Comparison of ENCODE assay signal across 24 cellular contexts in genomic region chr4:150411527-150411926, GRCh38.
DNase-seq lines count a peak whose midpoint lies in the region; ATAC-seq and TF ChIP-seq lines count a peak whose summit lies in the region.
"Had no signal": no experiment of that assay in that cellular context is flagged by ENCODE, and none has a peak within 500 bp of the region (broad histone marks: within the 10 kb centered on the region; RNA-seq: fewer than 3 reads in every experiment).

No MANE protein-coding gene starts in this region.

- H3K9me3 ChIP-seq in MM.1S (replicated peaks; ENCODE audit: insufficient read depth, low read length), result no peaks in the 10 kb centered on the region
- H3K9me3 ChIP-seq: breast epithelium, esophagus squamous epithelium, left ventricle myocardium inferior, uterus had no signal

- H3K9me2 ChIP-seq in MM.1S (replicated peaks; ENCODE audit: insufficient read depth, low read length), result no peaks in the 10 kb centered on the region

- no peak overlapping the region for H3K4me3 ChIP-seq in retinal pigment epithelial cell (ENCODE audit: low read length)
- no peak overlapping the region for H3K4me3 ChIP-seq in MM.1S (ENCODE audit: low read length)
- H3K4me3 ChIP-seq: breast epithelium, esophagus squamous epithelium, left ventricle myocardium inferior, SK-N-MC, uterus had no signal

- no peaks in the 10 kb centered on the region for H3K36me3 Mint-ChIP-seq in chondrocyte (ENCODE audit: low read depth)

- H3K36me3 ChIP-seq in MM.1S (replicated peaks; ENCODE audit: insufficient read depth, low read length), result no peaks in the 10 kb centered on the region
- H3K36me3 ChIP-seq: breast epithelium, left ventricle myocardium inferior, uterus had no signal

- no peak overlapping the region for H3K27ac ChIP-seq in MM.1S (ENCODE audit: low read length)
- H3K27ac ChIP-seq: breast epithelium, esophagus squamous epithelium, left ventricle myocardium inferior, SK-N-MC, uterus had no signal

- no peak for ATAC-seq in GM19467 (IDR thresholded peaks at IDR 0.05; ENCODE audit: unreplicated experiment)
- ATAC-seq: Panc1 had no signal

- H3K4me1 ChIP-seq in MM.1S (ENCODE audit: low read length), result no peaks in the 10 kb centered on the region
- H3K4me1 ChIP-seq: breast epithelium, esophagus squamous epithelium, left ventricle myocardium inferior, uterus had no signal

- H4K20me1 ChIP-seq in MM.1S (ENCODE audit: insufficient read depth, low read length), result no peaks in the 10 kb centered on the region

- no peaks in the 10 kb centered on the region for H3K27me3 Mint-ChIP-seq in chondrocyte (ENCODE audit: low read depth)
- H3K27me3 Mint-ChIP-seq: activated naive CD8-positive, alpha-beta T cell treated with anti-CD3 and anti-CD28 coated beads, Interleukin-2, amount 10 ng/mL, durations not matched to agents 7 days and 5 days had no signal

- DNase-seq in NCI-H2107 treated with DMSO at 0.1 percent for 48 hours (lab: John Stamatoyannopoulos, UW; ENCODE audit: unreplicated experiment) (peak; percentile 3), NCI-H2107 (lab: John Stamatoyannopoulos, UW) (no peak), NCI-H524 (lab: John Stamatoyannopoulos, UW) (peak; percentile 55 to 80), chondrocyte (ENCODE audit: low spot score) (no peak), retinal pigment epithelial cell (ENCODE audit: low read depth) (peak; percentile 30), MM.1S (no peak)
- no peak for DNase-seq in activated CD8-positive, alpha-beta memory T cell treated with anti-CD3 and anti-CD28 coated beads, Interleukin-2, amount 50 U/mL, for 48 hours
- DNase-seq: 8988T; activated CD4-positive, CD25-positive, alpha-beta regulatory T cell treated with anti-CD3 and anti-CD28 coated beads, Interleukin-2, amount 50 U/mL, for 72 hours; activated naive CD8-positive, alpha-beta T cell treated with anti-CD3 and anti-CD28 coated beads, Interleukin-2, amount 10 ng/mL, durations not matched to agents 7 days and 5 days; esophagus squamous epithelium; H9; head of caudate nucleus; left ventricle myocardium inferior; NCI-H1436; NCI-H526 treated with DMSO at 0.1 percent for 48 hours; stimulated activated CD8-positive, alpha-beta memory T cell treated with anti-CD3 and anti-CD28 coated beads, Interleukin-4, amount 100 ng/mL, for 48 hours; T1000; uterus had no signal

- no peak overlapping the region for H2AFZ ChIP-seq in MM.1S (ENCODE audit: low read length)

- no peaks in the 10 kb centered on the region for H3K27me3 ChIP-seq in MM.1S (replicated peaks; ENCODE audit: insufficient read depth, low read length)
- H3K27me3 ChIP-seq: breast epithelium, esophagus squamous epithelium, uterus had no signal

- H3K9ac ChIP-seq in MM.1S (ENCODE audit: low read length), result no peak overlapping the region

- peaks cover 4% of the 10 kb centered on the region for H3K4me1 Mint-ChIP-seq in chondrocyte (ENCODE audit: low read depth)
- H3K4me1 Mint-ChIP-seq: activated naive CD8-positive, alpha-beta T cell treated with anti-CD3 and anti-CD28 coated beads, Interleukin-2, amount 10 ng/mL, durations not matched to agents 7 days and 5 days; H9 had no signal

- H3K9me3 Mint-ChIP-seq in chondrocyte (ENCODE audit: low read depth), result no peaks in the 10 kb centered on the region
- H3K9me3 Mint-ChIP-seq: activated naive CD8-positive, alpha-beta T cell treated with anti-CD3 and anti-CD28 coated beads, Interleukin-2, amount 10 ng/mL, durations not matched to agents 7 days and 5 days; H9; neural crest cell had no signal

- no peak overlapping the region for H3K4me2 ChIP-seq in MM.1S (ENCODE audit: low read depth, low read length)

- H3K4me3 Mint-ChIP-seq in chondrocyte (ENCODE audit: unreplicated experiment), result no peak overlapping the region
- H3K4me3 Mint-ChIP-seq: activated naive CD8-positive, alpha-beta T cell treated with anti-CD3 and anti-CD28 coated beads, Interleukin-2, amount 10 ng/mL, durations not matched to agents 7 days and 5 days; H9; neural crest cell had no signal

- H3K79me2 ChIP-seq in MM.1S (ENCODE audit: low read length), result no peaks in the 10 kb centered on the region

- H3K27ac Mint-ChIP-seq in chondrocyte (ENCODE audit: unreplicated experiment), result no peak overlapping the region
- H3K27ac Mint-ChIP-seq: activated naive CD8-positive, alpha-beta T cell treated with anti-CD3 and anti-CD28 coated beads, Interleukin-2, amount 10 ng/mL, durations not matched to agents 7 days and 5 days had no signal

- H3F3A ChIP-seq in MM.1S (ENCODE audit: insufficient read depth, low read length), result no peaks in the 10 kb centered on the region

- TF ChIP-seq CTCF in chondrocyte (IDR thresholded peaks at IDR 0.05) (peak; percentile 30), retinal pigment epithelial cell (conservative IDR thresholded peaks at IDR 0.05; ENCODE audit: low read depth, low read length) (peak; percentile 30), MM.1S (IDR thresholded peaks at IDR 0.05; ENCODE audit: low read length) (no peak)

Comparison
In these comparisons a context has a peak if more than half of its experiments do, and no peak if none do; other contexts are left out.
1. DNase-seq: peak in NCI-H2107 treated with DMSO at 0.1 percent for 48 hours (single experiment), NCI-H524 (2 of 2) and retinal pigment epithelial cell (single experiment); none in NCI-H2107 (single experiment), chondrocyte (single experiment), activated CD8-positive, alpha-beta memory T cell treated with anti-CD3 and anti-CD28 coated beads, Interleukin-2, amount 50 U/mL, for 48 hours (single experiment) and MM.1S (single experiment).